8 cellular contexts compared by ENCODE assay signal in the genomic region with DNA sequence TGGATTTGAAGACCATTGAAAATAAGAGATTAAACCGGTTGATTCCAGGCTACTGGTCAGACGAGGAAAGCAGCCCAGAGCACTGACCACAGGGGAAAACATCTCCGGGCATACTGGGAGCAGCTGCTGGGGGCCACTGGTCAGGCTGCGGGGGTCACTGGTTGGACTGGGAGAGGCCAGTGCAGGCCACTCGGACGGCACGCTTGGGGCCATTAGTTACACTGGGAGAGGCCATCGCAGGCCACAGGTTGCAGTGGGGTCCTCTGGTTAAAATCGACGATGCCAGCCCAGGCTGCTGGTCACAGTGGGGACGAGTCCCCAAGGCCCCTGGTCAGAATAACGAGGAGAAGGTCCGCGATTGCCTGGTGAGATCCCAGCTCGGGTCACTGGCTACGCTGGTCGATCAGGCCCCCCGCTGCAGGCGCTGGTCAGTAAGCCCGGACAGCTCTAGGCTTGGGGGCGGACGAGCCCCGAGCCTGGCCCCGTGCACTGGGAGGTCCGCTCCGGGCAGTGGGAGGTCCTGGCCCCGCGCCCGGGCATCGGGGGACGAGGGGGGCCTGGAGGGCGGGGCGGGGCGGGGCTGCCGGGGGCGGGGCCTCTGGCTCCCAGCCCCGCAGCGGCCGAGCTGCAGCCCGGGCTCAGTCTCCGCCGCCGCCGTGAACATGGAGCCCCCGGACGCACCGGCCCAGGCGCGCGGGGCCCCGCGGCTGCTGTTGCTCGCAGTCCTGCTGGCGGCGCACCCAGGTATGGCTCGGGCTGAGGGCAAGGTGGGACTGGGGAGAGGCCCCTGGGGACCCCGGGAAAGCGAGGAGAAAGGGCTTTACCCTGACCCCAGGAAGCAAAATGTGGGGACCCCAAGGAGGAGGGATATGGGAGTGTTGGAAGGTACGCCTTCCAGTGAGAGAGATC. TPM values are rescaled to one million over a fixed set of nuclear protein-coding genes. Genes with fewer than 3 reads are reported as not detected.
DNase-seq lines count a peak whose midpoint lies in the region; ATAC-seq and TF ChIP-seq lines count a peak whose summit lies in the region.

A gene with protein sequence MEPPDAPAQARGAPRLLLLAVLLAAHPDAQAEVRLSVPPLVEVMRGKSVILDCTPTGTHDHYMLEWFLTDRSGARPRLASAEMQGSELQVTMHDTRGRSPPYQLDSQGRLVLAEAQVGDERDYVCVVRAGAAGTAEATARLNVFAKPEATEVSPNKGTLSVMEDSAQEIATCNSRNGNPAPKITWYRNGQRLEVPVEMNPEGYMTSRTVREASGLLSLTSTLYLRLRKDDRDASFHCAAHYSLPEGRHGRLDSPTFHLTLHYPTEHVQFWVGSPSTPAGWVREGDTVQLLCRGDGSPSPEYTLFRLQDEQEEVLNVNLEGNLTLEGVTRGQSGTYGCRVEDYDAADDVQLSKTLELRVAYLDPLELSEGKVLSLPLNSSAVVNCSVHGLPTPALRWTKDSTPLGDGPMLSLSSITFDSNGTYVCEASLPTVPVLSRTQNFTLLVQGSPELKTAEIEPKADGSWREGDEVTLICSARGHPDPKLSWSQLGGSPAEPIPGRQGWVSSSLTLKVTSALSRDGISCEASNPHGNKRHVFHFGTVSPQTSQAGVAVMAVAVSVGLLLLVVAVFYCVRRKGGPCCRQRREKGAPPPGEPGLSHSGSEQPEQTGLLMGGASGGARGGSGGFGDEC (plus strand): TSS at position 641 of the 909 bp plus-strand sequence. CDS start 22 bp downstream, at position 663.

- no peaks in the 10 kb centered on the region for H3K79me2 ChIP-seq in SK-N-SH (ENCODE audit: insufficient read depth)

- intact Hi-C loops in tibial artery (cut with DNase I; ENCODE audit: low total_unique reads) = no loop called here

- TF ChIP-seq EP300 in SK-N-SH (IDR thresholded peaks at IDR 0.05; ENCODE audit: borderline replicate concordance in 1 of 2, low read depth in 1 of 2, low read length in 1 of 2) = no peak

- H3K9me2 ChIP-seq in SK-N-SH = no peaks in the 10 kb centered on the region

- TF ChIP-seq CTCF in SK-N-SH (IDR thresholded peaks at IDR 0.05) (no peak), tibial artery (IDR thresholded peaks at IDR 0.05) (no peak)

- POLR2A ChIA-PET in SK-N-SH (lab: Yijun Ruan, JAX) = no interaction called here

- CTCF ChIA-PET in SK-N-SH (lab: Yijun Ruan, JAX) = interaction anchor here (0.5 to 9.3 kb wide), 16 partner anchors 9 to 368 kb away, joined by 3 to 70 read pairs (median 4); no protein-coding TSS in a partner anchor

- H3K27me3 ChIP-seq in SK-N-SH (ENCODE audit: insufficient read depth) = peaks cover 34% of the 10 kb centered on the region
- no peaks in the 10 kb centered on the region for H3K27me3 ChIP-seq in esophagus (ENCODE audit: control insufficient read depth in 1 of 2, insufficient read depth in 2 of 2, low read length in 2 of 2)
- no peaks in the 10 kb centered on the region for H3K27me3 ChIP-seq in tibial artery

- H3K4me2 ChIP-seq in SK-N-SH = peak within 1 kb of the TSS; percentile 99

- H3K4me3 ChIP-seq in SK-N-SH (ENCODE audit: low read depth in 2 of 2, low read length in 1 of 2) (peak within 1 kb of the TSS; percentile 51 to 66), esophagus (ENCODE audit: low read depth in 1 of 2, low read length in 2 of 2) (peak within 1 kb of the TSS; percentile 27 to 54), tibial artery (peak within 1 kb of the TSS; percentile 72 to 87)

- peak within 1 kb of the TSS; percentile 60 for H3K9ac ChIP-seq in SK-N-SH

- ATAC-seq in GM18909 (IDR thresholded peaks at IDR 0.05; ENCODE audit: poor library complexity, unreplicated experiment) = no peak

- peaks cover 8% of the 10 kb centered on the region for H3F3A ChIP-seq in SK-N-SH (replicated peaks; ENCODE audit: insufficient read depth)

- peak within 1 kb of the TSS; percentile 82; the same call in 1 of the 2 replicates for H2AFZ ChIP-seq in SK-N-SH (ENCODE audit: low read depth)

- H3K27ac ChIP-seq in SK-N-SH (ENCODE audit: low read depth in 2 of 2, low read length in 1 of 2) (no peak within 1 kb of the TSS), esophagus (ENCODE audit: low read depth in 2 of 2, low read length in 1 of 2) (peak within 1 kb of the TSS; percentile 27 to 48), tibial artery (peak within 1 kb of the TSS; percentile 82 to 87)

- H3K36me3 ChIP-seq in SK-N-SH (replicated peaks in 1 of 2; ENCODE audit: control insufficient read depth in 1 of 2, insufficient read depth in 2 of 2, low read length in 1 of 2) = no peaks in the 10 kb centered on the region
- peaks cover 0 to 9% of the 10 kb centered on the region in 2 donors for H3K36me3 ChIP-seq in esophagus (ENCODE audit: control insufficient read depth in 2 of 2, insufficient read depth in 2 of 2, low read length in 1 of 2)
- peaks cover 17 to 27% (median 20%) of the 10 kb centered on the region in 3 donors for H3K36me3 ChIP-seq in tibial artery

- 15% methylated on average over 8 of the region's 59 CpGs for WGBS in SK-N-SH (ENCODE audit: low lambda C conversion rate)
- 2% methylated on average over 45 to 59 of the region's 59 CpGs for WGBS in esophagus, 2 donors

- H3K4me1 ChIP-seq in SK-N-SH (ENCODE audit: control insufficient read depth in 1 of 2, insufficient read depth in 2 of 2, low read depth in 1 of 2, low read length in 1 of 2) (peaks cover 8 to 13% of the 10 kb centered on the region in 2 experiments; a peak in 2 of 4 replicates), esophagus (ENCODE audit: control insufficient read depth in 2 of 2, insufficient read depth in 2 of 2, low read length in 1 of 2) (peaks cover 5 to 18% of the 10 kb centered on the region in 2 donors), tibial artery (peaks cover 0 to 57% (median 46%) of the 10 kb centered on the region in 4 donors)

- no peaks in the 10 kb centered on the region for H3K9me3 ChIP-seq in SK-N-SH
- no peaks in the 10 kb centered on the region for H3K9me3 ChIP-seq in esophagus (ENCODE audit: control insufficient read depth in 2 of 2, insufficient read depth in 1 of 2, low read depth in 1 of 2, low read length in 1 of 2)
- H3K9me3 ChIP-seq in tibial artery = no peaks in the 10 kb centered on the region

- H4K20me1 ChIP-seq in SK-N-SH (ENCODE audit: insufficient read depth) = no peaks in the 10 kb centered on the region

- TF ChIP-seq RAD21 in SK-N-SH (IDR thresholded peaks at IDR 0.05; ENCODE audit: low read length) = no peak

- DNase-seq in NCI-H2227 (lab: John Stamatoyannopoulos, UW; ENCODE audit: unreplicated experiment) (peak; percentile 37), NCI-H2227 treated with DMSO at 0.1 percent for 48 hours (lab: John Stamatoyannopoulos, UW) (no peak), SK-N-SH (peak; percentile 97), mesenteric fat pad (ENCODE audit: low spot score) (peak; percentile 94), tibial artery (peak; percentile 67 to 89), OCI-M2 (lab: John Stamatoyannopoulos, UW; ENCODE audit: unreplicated experiment) (no peak)

TF ChIP-seq in SK-N-SH, 30 proteins besides CTCF, POLR2A, EP300 and RAD21 (continues in another document):
- TF ChIP-seq, protein P1, sequence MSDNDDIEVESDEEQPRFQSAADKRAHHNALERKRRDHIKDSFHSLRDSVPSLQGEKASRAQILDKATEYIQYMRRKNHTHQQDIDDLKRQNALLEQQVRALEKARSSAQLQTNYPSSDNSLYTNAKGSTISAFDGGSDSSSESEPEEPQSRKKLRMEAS (IDR thresholded peaks at IDR 0.05; ENCODE audit: low read depth) = no peak
- TF ChIP-seq FOXM1 (IDR thresholded peaks at IDR 0.05; ENCODE audit: low read depth) (no peak), MEF2A (IDR thresholded peaks at IDR 0.05; ENCODE audit: borderline replicate concordance, low read depth) (no peak), RFX5 (IDR thresholded peaks at IDR 0.05; ENCODE audit: low read length) (no peak), JUND (IDR thresholded peaks at IDR 0.05) (no peak), TAF1 (IDR thresholded peaks at IDR 0.05; ENCODE audit: borderline replicate concordance, low read depth, low read length) (peak; percentile 50; the same call in 1 of the 2 replicates), FOSL2 (IDR thresholded peaks at IDR 0.05; ENCODE audit: borderline replicate concordance, low read depth) (no peak), NRF1 (IDR thresholded peaks at IDR 0.05; ENCODE audit: low read depth, low read length) (no peak), SMC3 (IDR thresholded peaks at IDR 0.05; ENCODE audit: low read depth, low read length) (no peak), NFIC (IDR thresholded peaks at IDR 0.05; ENCODE audit: borderline replicate concordance) (peak; percentile 60), MXI1 (IDR thresholded peaks at IDR 0.05; ENCODE audit: low read depth, low read length) (no peak)
- TF ChIP-seq, protein P2, sequence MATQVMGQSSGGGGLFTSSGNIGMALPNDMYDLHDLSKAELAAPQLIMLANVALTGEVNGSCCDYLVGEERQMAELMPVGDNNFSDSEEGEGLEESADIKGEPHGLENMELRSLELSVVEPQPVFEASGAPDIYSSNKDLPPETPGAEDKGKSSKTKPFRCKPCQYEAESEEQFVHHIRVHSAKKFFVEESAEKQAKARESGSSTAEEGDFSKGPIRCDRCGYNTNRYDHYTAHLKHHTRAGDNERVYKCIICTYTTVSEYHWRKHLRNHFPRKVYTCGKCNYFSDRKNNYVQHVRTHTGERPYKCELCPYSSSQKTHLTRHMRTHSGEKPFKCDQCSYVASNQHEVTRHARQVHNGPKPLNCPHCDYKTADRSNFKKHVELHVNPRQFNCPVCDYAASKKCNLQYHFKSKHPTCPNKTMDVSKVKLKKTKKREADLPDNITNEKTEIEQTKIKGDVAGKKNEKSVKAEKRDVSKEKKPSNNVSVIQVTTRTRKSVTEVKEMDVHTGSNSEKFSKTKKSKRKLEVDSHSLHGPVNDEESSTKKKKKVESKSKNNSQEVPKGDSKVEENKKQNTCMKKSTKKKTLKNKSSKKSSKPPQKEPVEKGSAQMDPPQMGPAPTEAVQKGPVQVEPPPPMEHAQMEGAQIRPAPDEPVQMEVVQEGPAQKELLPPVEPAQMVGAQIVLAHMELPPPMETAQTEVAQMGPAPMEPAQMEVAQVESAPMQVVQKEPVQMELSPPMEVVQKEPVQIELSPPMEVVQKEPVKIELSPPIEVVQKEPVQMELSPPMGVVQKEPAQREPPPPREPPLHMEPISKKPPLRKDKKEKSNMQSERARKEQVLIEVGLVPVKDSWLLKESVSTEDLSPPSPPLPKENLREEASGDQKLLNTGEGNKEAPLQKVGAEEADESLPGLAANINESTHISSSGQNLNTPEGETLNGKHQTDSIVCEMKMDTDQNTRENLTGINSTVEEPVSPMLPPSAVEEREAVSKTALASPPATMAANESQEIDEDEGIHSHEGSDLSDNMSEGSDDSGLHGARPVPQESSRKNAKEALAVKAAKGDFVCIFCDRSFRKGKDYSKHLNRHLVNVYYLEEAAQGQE (IDR thresholded peaks at IDR 0.05; ENCODE audit: low read depth, low read length) = no peak

RNA-seq across cellular contexts. Expression of the gene that starts here (rescaled TPM):
- polyA plus RNA-seq in SK-N-SH (2012; rRNA removed) (9.7 and 34.0 TPM in 2 replicates), esophagus (10 to 100 TPM; 18.0 to 22.1 TPM)
- polyA plus RNA-seq in SK-N-SH (2012; cell fraction: cytosol; rRNA removed) = 13.8 and 20.8 TPM in 2 replicates
- polyA plus RNA-seq in SK-N-SH (2012; cell fraction: nucleus; rRNA removed) = 49.8 and 71.7 TPM in 2 replicates
- total RNA-seq in mesenteric fat pad = 42.3 TPM

Comparison
In these comparisons a context has a peak if more than half of its experiments do, and no peak if none do; other contexts are left out.
1. DNase-seq: peak in NCI-H2227 (single experiment), SK-N-SH (single experiment), mesenteric fat pad (single experiment) and tibial artery (2 of 2); none in NCI-H2227 treated with DMSO at 0.1 percent for 48 hours (single experiment) and OCI-M2 (single experiment).
2. H3K27ac ChIP-seq: peak in esophagus (2 of 2) and tibial artery (2 of 2); none in SK-N-SH (0 of 2).
3. Peak in every context shown above with its lines, with median percentiles within 50 percentile points of each other: H3K4me3 ChIP-seq.